In the genomic region with DNA sequence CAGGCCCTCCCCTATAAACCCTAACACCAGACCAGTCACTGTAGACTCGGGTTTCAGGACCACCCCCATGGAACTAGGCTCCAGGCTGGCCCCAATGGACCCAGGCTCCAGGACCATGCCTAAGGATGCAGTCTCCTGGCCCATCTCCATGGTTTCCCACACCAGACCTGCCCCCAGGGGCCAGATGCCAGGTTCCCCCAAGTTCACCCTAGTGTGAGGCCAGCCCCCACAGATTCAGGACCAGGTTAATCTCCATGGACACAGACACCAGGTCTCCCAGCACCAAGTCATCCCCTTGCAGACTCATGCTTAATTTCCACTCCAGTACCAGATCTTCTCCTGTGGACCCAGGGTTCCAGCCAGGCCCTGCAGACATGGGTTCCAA, we compare ENCODE assay signal across 17 cellular contexts.
DNase-seq lines count a peak whose midpoint lies in the region; ATAC-seq and TF ChIP-seq lines count a peak whose summit lies in the region.
"Had no signal": no experiment of that assay in that cellular context is flagged by ENCODE, and none has a peak within 500 bp of the region (broad histone marks: within the 10 kb centered on the region; RNA-seq: fewer than 3 reads in every experiment).

No MANE protein-coding gene starts in this region.

- ATAC-seq in GM19351 (IDR thresholded peaks at IDR 0.05; ENCODE audit: unreplicated experiment): no peak
- ATAC-seq: GM23338, HCT116 had no signal

- H3K4me1 ChIP-seq in left ventricle myocardium inferior (no peaks in the 10 kb centered on the region), H9 (ENCODE audit: insufficient read depth, low read length) (no peaks in the 10 kb centered on the region)
- H3K4me1 ChIP-seq: BE2C, Caco-2 had no signal

- no peaks in the 10 kb centered on the region for H3K79me2 ChIP-seq in H9 (ENCODE audit: insufficient read depth, low read length)

- no peak overlapping the region for H3K14ac ChIP-seq in H9 (ENCODE audit: insufficient read depth, low read length)

- no peak overlapping the region for H3K56ac ChIP-seq in H9 (ENCODE audit: insufficient read length, low read depth, low read length)

- DNase-seq in cardiac septum (ENCODE audit: low spot score): peak; percentile 51
- DNase-seq in left ventricle myocardium inferior: no peak
- DNase-seq in H9: peak; percentile 12
- peak; percentile 69 for DNase-seq in mesenteric fat pad (ENCODE audit: low spot score)
- DNase-seq in type B pancreatic cell (ENCODE audit: extremely low spot score, unreplicated experiment): peak; percentile 45
- DNase-seq in NK-92 treated with Interleukin-12 subunit alpha and Interleukin-12 subunit beta, amount 100 ng/mL, for 24 hours (lab: John Stamatoyannopoulos, UW): no peak
- DNase-seq in COR-L47 (lab: John Stamatoyannopoulos, UW): no peak
- DNase-seq: BE2C; C1 segment of cervical spinal cord; Caco-2; CD4-positive, CD25-positive, alpha-beta regulatory T cell; CD8-positive, alpha-beta memory T cell; HFFc6 had no signal

- no peak overlapping the region for H3K4me2 ChIP-seq in H9 (ENCODE audit: insufficient read depth, insufficient read length, low read length)
- H3K4me2 ChIP-seq: GM23338 had no signal

- H3K27ac ChIP-seq in left ventricle myocardium inferior (replicated peaks): no peak overlapping the region
- no peak overlapping the region for H3K27ac ChIP-seq in H9 (ENCODE audit: insufficient read length, low read depth, low read length)
- H3K27ac ChIP-seq: HL-60 had no signal

- no peak overlapping the region for H3T11ph ChIP-seq in H9 (ENCODE audit: low read length)

- H3K18ac ChIP-seq in H9 (ENCODE audit: insufficient read length, low read depth, low read length): no peak overlapping the region

- WGBS in H9 (ENCODE audit: extremely low coverage, insufficient read length, low lambda C conversion rate): no CpG with 5 or more reads among the region's 1 CpG

- H3K9me3 Mint-ChIP-seq in H9 (no peaks in the 10 kb centered on the region), type B pancreatic cell (no peaks in the 10 kb centered on the region)
- H3K9me3 Mint-ChIP-seq: CD8-positive, alpha-beta memory T cell; GM23338; HFFc6 had no signal

- H3K23me2 ChIP-seq in H9 (ENCODE audit: insufficient read length, low read depth, low read length, poor library complexity, severe bottlenecking): no peaks in the 10 kb centered on the region

- 0 out of 4 replicates have a peak, but pooled peaks cover 0 to 2% of the 10 kb centered on the region in 2 experiments for H3K4me1 Mint-ChIP-seq in H9
- H3K4me1 Mint-ChIP-seq in type B pancreatic cell (ENCODE audit: unreplicated experiment): no peaks in the 10 kb centered on the region
- H3K4me1 Mint-ChIP-seq: CD4-positive, CD25-positive, alpha-beta regulatory T cell; GM23338 had no signal

- H2BK120ac ChIP-seq in H9 (ENCODE audit: low read depth, low read length, poor library complexity, severe bottlenecking): no peak overlapping the region

- H3K36me3 ChIP-seq in left ventricle myocardium inferior: no peaks in the 10 kb centered on the region
- H3K36me3 ChIP-seq: BE2C had no signal

- H3K27me3 ChIP-seq in left ventricle myocardium inferior (ENCODE audit: low read depth) (peaks cover 53% of the 10 kb centered on the region), H9 (ENCODE audit: insufficient read depth, low read length) (no peaks in the 10 kb centered on the region; the same call in 1 of the 2 replicates)
- H3K27me3 ChIP-seq: BE2C had no signal

- H3K79me1 ChIP-seq in H9 (ENCODE audit: insufficient read depth, low read depth, low read length, poor library complexity, severe bottlenecking): no peaks in the 10 kb centered on the region

- H3K27me3 Mint-ChIP-seq in H9 (ENCODE audit: low read depth) (peaks cover 15% of the 10 kb centered on the region), type B pancreatic cell (peaks cover 18% of the 10 kb centered on the region)

- no peak overlapping the region for H2BK12ac ChIP-seq in H9 (ENCODE audit: insufficient read length, low read depth, low read length)

- no peak overlapping the region for H2BK20ac ChIP-seq in H9 (ENCODE audit: low read depth, low read length, poor library complexity, severe bottlenecking)

- no peak overlapping the region for H2AFZ ChIP-seq in H9 (ENCODE audit: low read length)
- H2AFZ ChIP-seq: GM23338 had no signal

- H3K4me3 Mint-ChIP-seq in H9 (no peak overlapping the region), type B pancreatic cell (no peak overlapping the region)
- H3K4me3 Mint-ChIP-seq: CD4-positive, CD25-positive, alpha-beta regulatory T cell; CD8-positive, alpha-beta memory T cell; GM23338; HFFc6 had no signal

- no peak overlapping the region for H3K4ac ChIP-seq in H9 (ENCODE audit: low read depth, low read length)

- H3K4me3 ChIP-seq in left ventricle myocardium inferior: no peak overlapping the region
- H3K4me3 ChIP-seq: GM23338 had no signal

- H3K27ac Mint-ChIP-seq in H9 (no peak overlapping the region; a peak in 1 of 7 replicates), type B pancreatic cell (no peak overlapping the region)
- H3K27ac Mint-ChIP-seq: CD4-positive, CD25-positive, alpha-beta regulatory T cell; CD8-positive, alpha-beta memory T cell; GM23338; HFFc6 had no signal

- no peak overlapping the region for H4K8ac ChIP-seq in H9 (replicated peaks; ENCODE audit: insufficient read length, low read depth, low read length)

- no peak overlapping the region for H2AK5ac ChIP-seq in H9 (ENCODE audit: insufficient read length, low read length)

- no peaks in the 10 kb centered on the region for H4K20me1 ChIP-seq in H9 (ENCODE audit: control insufficient read depth, insufficient read depth, insufficient read length)

- H3K23ac ChIP-seq in H9 (ENCODE audit: insufficient read length, low read depth, low read length): no peak overlapping the region

- intact Hi-C loops in cardiac septum (cut with DNase I): no loop called here
- intact Hi-C loops in left ventricle myocardium inferior (cut with micrococcal nuclease): no loop called here

- H4K91ac ChIP-seq in H9 (ENCODE audit: insufficient read length, low read depth, low read length): no peak overlapping the region

- H3K9me3 ChIP-seq in left ventricle myocardium inferior (replicated peaks): no peaks in the 10 kb centered on the region
- no peaks in the 10 kb centered on the region for H3K9me3 ChIP-seq in H9 (ENCODE audit: control insufficient read depth, low read depth, low read length)
- H3K9me3 ChIP-seq: BE2C, Caco-2 had no signal

- TF ChIP-seq CTCF in left ventricle myocardium inferior (IDR thresholded peaks at IDR 0.05; ENCODE audit: borderline replicate concordance) (no peak), H9 (conservative IDR thresholded peaks at IDR 0.05) (no peak), type B pancreatic cell (conservative IDR thresholded peaks at IDR 0.05) (no peak)

- H3K9ac ChIP-seq in H9 (ENCODE audit: extremely low read depth, insufficient read length, low read length): no peak overlapping the region

- no peaks in the 10 kb centered on the region for H3K36me3 Mint-ChIP-seq in H9 (ENCODE audit: insufficient read depth in 1 of 3, low read depth in 3 of 3)
- no peaks in the 10 kb centered on the region for H3K36me3 Mint-ChIP-seq in type B pancreatic cell
- H3K36me3 Mint-ChIP-seq: CD4-positive, CD25-positive, alpha-beta regulatory T cell; CD8-positive, alpha-beta memory T cell had no signal

- H4K5ac ChIP-seq in H9 (ENCODE audit: insufficient read length, low read depth, low read length): no peak overlapping the region

- H2BK15ac ChIP-seq in H9 (ENCODE audit: low read depth, low read length): no peak overlapping the region

- H2BK5ac ChIP-seq in H9 (ENCODE audit: insufficient read length, low read length): no peak overlapping the region

Comparison
In these comparisons a context has a peak if more than half of its experiments do, and no peak if none do; other contexts are left out.
1. DNase-seq: peak in cardiac septum (single experiment), H9 (single experiment), mesenteric fat pad (single experiment) and type B pancreatic cell (single experiment); none in left ventricle myocardium inferior (single experiment), NK-92 treated with Interleukin-12 subunit alpha and Interleukin-12 subunit beta, amount 100 ng/mL, for 24 hours (single experiment) and COR-L47 (single experiment).